Comparison of ENCODE assay signal across 1 cellular context in the genomic region with DNA sequence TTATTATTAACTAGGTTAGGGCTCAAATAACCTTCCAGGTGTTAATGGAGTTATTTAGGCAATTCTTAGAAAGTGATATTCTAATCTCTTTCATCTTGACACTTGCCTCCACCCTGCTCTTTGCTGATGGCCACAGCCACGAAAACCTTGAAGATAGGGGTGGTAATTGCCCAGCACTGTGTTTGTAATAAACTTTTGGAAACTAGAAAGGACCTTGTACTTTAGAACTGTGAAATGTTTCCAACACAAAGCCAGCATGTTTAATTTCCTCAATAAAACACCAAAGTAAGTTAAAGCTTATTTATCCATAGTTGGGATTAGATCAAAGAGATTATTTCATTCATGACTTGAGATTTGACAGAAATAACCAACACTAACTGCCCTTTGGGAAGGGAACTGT.
TF ChIP-seq lines count a peak whose summit lies in the region.

No MANE protein-coding gene starts in this region.

TF ChIP-seq in HepG2, 621 proteins besides CTCF, POLR2A, EP300 and RAD21 (continued from another document):
- TF ChIP-seq MNT (IDR thresholded peaks at IDR 0.05): no peak
- TF ChIP-seq, protein P1, sequence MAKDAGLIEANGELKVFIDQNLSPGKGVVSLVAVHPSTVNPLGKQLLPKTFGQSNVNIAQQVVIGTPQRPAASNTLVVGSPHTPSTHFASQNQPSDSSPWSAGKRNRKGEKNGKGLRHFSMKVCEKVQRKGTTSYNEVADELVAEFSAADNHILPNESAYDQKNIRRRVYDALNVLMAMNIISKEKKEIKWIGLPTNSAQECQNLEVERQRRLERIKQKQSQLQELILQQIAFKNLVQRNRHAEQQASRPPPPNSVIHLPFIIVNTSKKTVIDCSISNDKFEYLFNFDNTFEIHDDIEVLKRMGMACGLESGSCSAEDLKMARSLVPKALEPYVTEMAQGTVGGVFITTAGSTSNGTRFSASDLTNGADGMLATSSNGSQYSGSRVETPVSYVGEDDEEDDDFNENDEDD (CRISPR knock-in tag; IDR thresholded peaks at IDR 0.05; ENCODE audit: borderline replicate concordance): no peak
- no peak for TF ChIP-seq ZFP82 (CRISPR knock-in tag; IDR thresholded peaks at IDR 0.05; ENCODE audit: borderline replicate concordance)
- TF ChIP-seq DDIT3 (CRISPR knock-in tag; IDR thresholded peaks at IDR 0.05): no peak
- TF ChIP-seq ZFP37 (CRISPR knock-in tag; IDR thresholded peaks at IDR 0.05; ENCODE audit: borderline replicate concordance): no peak
- TF ChIP-seq MAFF (IDR thresholded peaks at IDR 0.05; ENCODE audit: low read depth, low read length): no peak
- TF ChIP-seq RCOR2 (CRISPR knock-in tag; IDR thresholded peaks at IDR 0.05): no peak
- TF ChIP-seq BRD4 (CRISPR knock-in tag; IDR thresholded peaks at IDR 0.05): no peak
- TF ChIP-seq ZKSCAN5 (CRISPR knock-in tag; IDR thresholded peaks at IDR 0.05): no peak
- no peak for TF ChIP-seq CHD4 (IDR thresholded peaks at IDR 0.05; ENCODE audit: borderline replicate concordance, low read length)
- no peak for TF ChIP-seq CREBL2 (CRISPR knock-in tag; IDR thresholded peaks at IDR 0.05; ENCODE audit: borderline replicate concordance)
